Comparison of ENCODE assay signal across 8 cellular contexts in genomic region chr15:66504563-66505429, GRCh38. TPM values are rescaled to one million over a fixed set of nuclear protein-coding genes. Genes with fewer than 3 reads are reported as not detected.
DNase-seq lines count a peak whose midpoint lies in the region; ATAC-seq and TF ChIP-seq lines count a peak whose summit lies in the region.

RPL4 (minus strand) TSS chr15:66504855; CDS start chr15:66504790, 65 bp downstream.
ZWILCH (plus strand) TSS chr15:66505326; CDS start chr15:66505339, 13 bp downstream.

- peak within 1 kb of the TSS; percentile 89 for H3K27ac ChIP-seq in PC-3 (ENCODE audit: low read length)

- H3K9ac ChIP-seq in PC-3 (ENCODE audit: low read length) (peak within 1 kb of the TSS; percentile 98), mucosa of stomach (ENCODE audit: low read length) (peak within 1 kb of the TSS; percentile 90)

- CTCF ChIA-PET in PC-3 (lab: Charles Lee): no interaction called here

- peak; percentile 59 for ATAC-seq in GM19468 (IDR thresholded peaks at IDR 0.05; ENCODE audit: extremely low read depth, unreplicated experiment)
- peak; percentile 85 for ATAC-seq in PC-3

- peaks cover 13% of the 10 kb centered on the region for H3K4me1 ChIP-seq in PC-3 (ENCODE audit: insufficient read depth, low read length)
- peaks cover 11% of the 10 kb centered on the region for H3K4me1 ChIP-seq in mucosa of stomach (ENCODE audit: control insufficient read depth, insufficient read depth, low read length)

- peak; percentile 99 for TF ChIP-seq POLR2A in erythroblast (IDR thresholded peaks at IDR 0.05; ENCODE audit: low read length)

- peak within 1 kb of the TSS; percentile 99 for H3K4me3 ChIP-seq in PC-3 (ENCODE audit: low read length)
- peak within 1 kb of the TSS; percentile 89 for H3K4me3 ChIP-seq in mucosa of stomach (ENCODE audit: low read length)

- H3F3A ChIP-seq in PC-3 (ENCODE audit: low read length, unreplicated experiment): peaks cover 20% of the 10 kb centered on the region

- H3K9me3 ChIP-seq in PC-3 (ENCODE audit: low read length) (no peaks in the 10 kb centered on the region), mucosa of stomach (ENCODE audit: control insufficient read depth, low read length) (no peaks in the 10 kb centered on the region)

- H3K9me2 ChIP-seq in PC-3 (replicated peaks; ENCODE audit: low read length): no peaks in the 10 kb centered on the region

- POLR2A ChIA-PET in PC-3 (lab: Charles Lee; ENCODE audit: unreplicated experiment): no interaction called here

- TF ChIP-seq CTCF in PC-3 (conservative IDR thresholded peaks at IDR 0.05; ENCODE audit: low read depth, low read length): no peak

- H3K36me3 ChIP-seq in PC-3 (ENCODE audit: low read depth, low read length) (peaks cover 45% of the 10 kb centered on the region), mucosa of stomach (ENCODE audit: control insufficient read depth, insufficient read depth, low read length) (peaks cover 13% of the 10 kb centered on the region)

- DNase-seq in COLO829 (ENCODE audit: low spot score) (peak; percentile 47), HT-29 (ENCODE audit: low spot score) (peak; percentile 96), PC-3 (peak; percentile 75), erythroblast (lab: John Stamatoyannopoulos, UW) (peak; percentile 91 to 93)
- DNase-seq in activated T-cell treated with anti-CD3 and anti-CD28 coated beads, Interleukin-2, amount 50 U/mL, for 1 hour: peak; percentile 82
- DNase-seq in stimulated activated CD8-positive, alpha-beta memory T cell treated with anti-CD3 and anti-CD28 coated beads, Interleukin-7, amount 100 ng/mL, for 1 hour (ENCODE audit: low read depth in 2 of 2): peak; percentile 49 to 53

- no peaks in the 10 kb centered on the region for H3K27me3 ChIP-seq in PC-3 (ENCODE audit: low read length)
- no peaks in the 10 kb centered on the region for H3K27me3 ChIP-seq in mucosa of stomach (ENCODE audit: control insufficient read depth, insufficient read depth, low read length)

- peak within 1 kb of the TSS; percentile 90 for H3K4me2 ChIP-seq in PC-3 (ENCODE audit: low read length)

- H3K79me2 ChIP-seq in PC-3 (ENCODE audit: low read length): peaks cover 82% of the 10 kb centered on the region

- peak within 1 kb of the TSS; percentile 94 for H2AFZ ChIP-seq in PC-3 (ENCODE audit: low read length)

- intact Hi-C loops in PC-3 (cut with micrococcal nuclease): loop anchor here (10.0 kb wide), 1 partner anchor 210 kb away; the partner anchor contains the start of gene DIS3L

- BruUV-seq in PC-3 (replicated peaks; lab: Mats Ljungman, UMichigan): no TSS peak

- H4K20me1 ChIP-seq in PC-3 (ENCODE audit: low read length): peaks cover 41% of the 10 kb centered on the region

RNA-seq across cellular contexts. Expression of gene RPL4, which starts in this region (rescaled TPM):
- total RNA-seq in HT-29 (2014; rRNA removed; shearing (Covaris generic)): 5,364 and 5,662 TPM in 2 replicates
- 1,239 and 2,773 TPM in 2 replicates for total RNA-seq in PC-3 (2014; rRNA removed)

RNA-seq across cellular contexts. Expression of gene ZWILCH, which starts in this region (rescaled TPM):
- 9.2 and 15.4 TPM in 2 replicates for total RNA-seq in HT-29 (2014; rRNA removed; shearing (Covaris generic))
- 18.1 and 19.9 TPM in 2 replicates for total RNA-seq in PC-3 (2014; rRNA removed)

Comparison
In these comparisons a context has a peak if more than half of its experiments do, and no peak if none do; other contexts are left out.
1. Peak in every context shown above with its lines: DNase-seq, ATAC-seq, H3K4me3 ChIP-seq and H3K27ac ChIP-seq.